ENCODE assay signal across 8 cellular contexts in the genomic region with DNA sequence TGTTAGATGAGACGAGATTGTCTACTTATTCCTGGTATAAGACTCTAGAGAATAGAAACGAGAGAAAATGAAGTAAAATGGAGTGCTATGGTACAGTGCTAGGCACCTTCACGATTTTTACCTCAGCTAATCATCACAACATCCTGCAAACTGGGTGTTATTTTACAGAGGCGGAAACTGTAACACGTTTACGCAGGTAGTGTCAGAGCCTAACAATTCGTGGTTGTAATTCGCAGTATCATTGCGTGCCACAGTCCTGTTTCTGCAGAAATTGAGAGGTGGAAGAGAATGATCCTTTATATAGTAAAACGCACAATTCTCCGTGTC. TPM values are rescaled to one million over a fixed set of nuclear protein-coding genes. Genes with fewer than 3 reads are reported as not detected.
DNase-seq lines count a peak whose midpoint lies in the region; ATAC-seq, FAIRE-seq and TF ChIP-seq lines count a peak whose summit lies in the region.

No MANE protein-coding gene starts in this region.

- ATAC-seq in A549 (peak; percentile 83 to 85), GM18517 (IDR thresholded peaks at IDR 0.05; ENCODE audit: unreplicated experiment) (peak; percentile 72), HG02973 (IDR thresholded peaks at IDR 0.05; ENCODE audit: unreplicated experiment) (peak; percentile 58), naive B cell (ENCODE audit: low read depth in 2 of 2) (peak; percentile 65 to 69)

- peak overlapping the region; percentile 93 to 98 (median 95) for H3K4me3 Mint-ChIP-seq in naive B cell

- TF ChIP-seq RAD21 in A549 (conservative IDR thresholded peaks at IDR 0.05 in 1 of 2, IDR thresholded peaks at IDR 0.05 in 1 of 2) = no peak

- no peak for TF ChIP-seq POLR2A in A549 (IDR thresholded peaks at IDR 0.05; ENCODE audit: low read length)

- CTCF ChIA-PET in A549 (lab: Yijun Ruan, JAX) = interaction anchor here (1.1 kb wide), 2 partner anchors 9 to 269 kb away, joined by 3 to 4 read pairs; no protein-coding TSS in a partner anchor

- 1% methylated on average over 11 of the region's 11 CpGs for WGBS in A549 (ENCODE audit: missing lambda C conversion rate)

- DNase-seq in A549 (ENCODE audit: low read depth in 1 of 2, low spot score in 1 of 2) (peak in 1 of 2 experiments; percentile 7), NCI-H748 (lab: John Stamatoyannopoulos, UW; ENCODE audit: unreplicated experiment) (peak; percentile 84), naive B cell (no peak), HCEC 1CT (no peak), Ammon's horn (ENCODE audit: low spot score) (no peak)
- no peak for DNase-seq in effector memory CD4-positive, alpha-beta T cell

- peak overlapping the region; percentile 75 to 84 for H3K27ac ChIP-seq in A549
- peak overlapping the region; percentile 90 for H3K27ac ChIP-seq in effector memory CD4-positive, alpha-beta T cell (ENCODE audit: insufficient read depth, low read length, poor library complexity, severe bottlenecking)

- H3K4me1 Mint-ChIP-seq in naive B cell = peaks cover 19 to 32% (median 26%) of the 10 kb centered on the region in 3 donors

- H3K27me3 ChIP-seq in effector memory CD4-positive, alpha-beta T cell (replicated peaks; ENCODE audit: control insufficient read depth, insufficient read depth, low read length, poor library complexity, severe bottlenecking) = no peaks in the 10 kb centered on the region

- no peaks in the 10 kb centered on the region for H3K36me3 ChIP-seq in effector memory CD4-positive, alpha-beta T cell (ENCODE audit: control insufficient read depth, insufficient read depth, low read length)

- no peaks in the 10 kb centered on the region for H3K9me3 Mint-ChIP-seq in naive B cell

- H3K36me3 Mint-ChIP-seq in naive B cell = no peaks in the 10 kb centered on the region

- H3K4me2 ChIP-seq in A549 = peak overlapping the region; percentile 74

- peak overlapping the region; percentile 68 to 99 (median 96) for H3K27ac Mint-ChIP-seq in naive B cell

- peak overlapping the region; percentile 64 for H3K4me3 ChIP-seq in A549
- H3K4me3 ChIP-seq in effector memory CD4-positive, alpha-beta T cell (ENCODE audit: insufficient read depth, low read depth, low read length, poor library complexity, severe bottlenecking) = peak overlapping the region; percentile 88

- POLR2A ChIA-PET in A549 (lab: Yijun Ruan, JAX) = interaction anchor here (0.6 to 1.3 kb wide), 2 partner anchors 10 to 15 kb away, joined by 3 to 8 read pairs; no protein-coding TSS in a partner anchor

- no peak for TF ChIP-seq EP300 in A549 (IDR thresholded peaks at IDR 0.05)

- 0 out of 3 replicates have a peak, but pooled peaks cover 3% of the 10 kb centered on the region for H3K4me1 ChIP-seq in A549
- peaks cover 3% of the 10 kb centered on the region for H3K4me1 ChIP-seq in effector memory CD4-positive, alpha-beta T cell (ENCODE audit: control insufficient read depth, insufficient read depth, low read length, poor library complexity, severe bottlenecking)

- FAIRE-seq in A549 (lab: Jason Lieb, UNC) = no peak

- no peaks in the 10 kb centered on the region for H3K9me3 ChIP-seq in A549
- H3K9me3 ChIP-seq in effector memory CD4-positive, alpha-beta T cell (ENCODE audit: control insufficient read depth, low read length) = no peaks in the 10 kb centered on the region

- TF ChIP-seq CTCF in A549 (IDR thresholded peaks at IDR 0.05) = no peak

- peaks cover 0 to 4% (median 0%) of the 10 kb centered on the region in 3 donors for H3K27me3 Mint-ChIP-seq in naive B cell

TF ChIP-seq in A549, 52 proteins besides CTCF, POLR2A, EP300 and RAD21:
- no peak for TF ChIP-seq TFCP2L1 (CRISPR knock-in tag; IDR thresholded peaks at IDR 0.05)
- TF ChIP-seq, protein P1, sequence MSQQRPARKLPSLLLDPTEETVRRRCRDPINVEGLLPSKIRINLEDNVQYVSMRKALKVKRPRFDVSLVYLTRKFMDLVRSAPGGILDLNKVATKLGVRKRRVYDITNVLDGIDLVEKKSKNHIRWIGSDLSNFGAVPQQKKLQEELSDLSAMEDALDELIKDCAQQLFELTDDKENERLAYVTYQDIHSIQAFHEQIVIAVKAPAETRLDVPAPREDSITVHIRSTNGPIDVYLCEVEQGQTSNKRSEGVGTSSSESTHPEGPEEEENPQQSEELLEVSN (IDR thresholded peaks at IDR 0.05; ENCODE audit: borderline replicate concordance, low read depth) = 0 out of 2 replicates have a peak, but pooled peaks have one; percentile 17

RNA-seq across cellular contexts. Expression of a gene that starts 0.4 kb away (rescaled TPM):
- polyA plus RNA-seq in A549 (2011; rRNA removed) = 9.1 and 11.7 TPM in 2 replicates
- 1.6 and 1.8 TPM in 2 replicates for polyA plus RNA-seq in A549 (2012; cell fraction: cytosol; rRNA removed)
- 0.58 and 1.1 TPM in 2 replicates for polyA plus RNA-seq in A549 (2012; cell fraction: nucleus; rRNA removed)
- 4.1 to 5.4 TPM (median 4.6 TPM) in 3 replicates for polyA plus RNA-seq in A549 (2017; fragmentation: RNase III; extraction: RNeasy Plus Mini Kit Qiagen cat#74134 plus additional on column Dnase treatment)
- polyA minus RNA-seq in A549 (2011; rRNA and poly(A)+ RNA removed) = 5.4 and 6.6 TPM in 2 replicates
- 10 to 100 TPM in 1 of 6 donors, 1 to 10 TPM in 5; 2.1 to 13.7 (median 3.7) TPM for polyA plus RNA-seq in naive B cell (ENCODE audit: low read depth in 6 of 6)
